In genomic region chr4:61201562-61202099, GRCh38 we compare ENCODE assay signal across 10 cellular contexts. TPM values are rescaled to one million over a fixed set of nuclear protein-coding genes. Genes with fewer than 3 reads are reported as not detected.
A peak's percentile ranks its signal among the peaks of the same experiment; 100 is the strongest.
DNase-seq lines count a peak whose midpoint lies in the region; ATAC-seq and TF ChIP-seq lines count a peak whose summit lies in the region.
"Had no signal": no experiment of that assay in that cellular context is flagged by ENCODE, and none has a peak within 500 bp of the region (broad histone marks: within the 10 kb centered on the region; RNA-seq: fewer than 3 reads in every experiment).

No MANE protein-coding gene starts in this region.

- CTCF ChIA-PET in RWPE1 (lab: Yijun Ruan, JAX) = no interaction called here

- H3K27ac Mint-ChIP-seq in osteocyte (ENCODE audit: unreplicated experiment) = peak overlapping the region; percentile 70

- DNase-seq in EL (peak; percentile 3), RWPE1 (ENCODE audit: low spot score) (peak; percentile 8), foreskin keratinocyte (no peak), osteocyte (ENCODE audit: extremely low spot score, unreplicated experiment) (peak; percentile 85), NCI-H2227 treated with DMSO at 0.1 percent for 48 hours (lab: John Stamatoyannopoulos, UW) (no peak)
- DNase-seq: stimulated activated CD4-positive, alpha-beta T cell treated with anti-CD3 and anti-CD28 coated beads, Interleukin-1b, Interleukin-23, amount 100 ng/mL, for 48 hours had no signal

- peak overlapping the region; percentile 41; the same call in 1 of the 2 replicates for H3K27ac ChIP-seq in RWPE1
- H3K27ac ChIP-seq in foreskin keratinocyte = no peak overlapping the region

- no peaks in the 10 kb centered on the region for H3K9me3 Mint-ChIP-seq in osteocyte (ENCODE audit: unreplicated experiment)

- POLR2A ChIA-PET in RWPE1 (lab: Yijun Ruan, JAX; ENCODE audit: low non-redundant PET) = no interaction called here

- peaks cover 43% of the 10 kb centered on the region for H3K27me3 ChIP-seq in foreskin keratinocyte

- ATAC-seq in foreskin keratinocyte = peak; percentile 1
- ATAC-seq in HG02588 (IDR thresholded peaks at IDR 0.05; ENCODE audit: unreplicated experiment) = no peak
- no peak for ATAC-seq in GM18861 (IDR thresholded peaks at IDR 0.05; ENCODE audit: unreplicated experiment)
- ATAC-seq in GM21717 (IDR thresholded peaks at IDR 0.05; ENCODE audit: unreplicated experiment) = no peak
- ATAC-seq: K562 had no signal

- peak overlapping the region; percentile 99 for H3K4me3 Mint-ChIP-seq in osteocyte (ENCODE audit: unreplicated experiment)

- H3K36me3 Mint-ChIP-seq in osteocyte (ENCODE audit: unreplicated experiment) = no peaks in the 10 kb centered on the region

- TF ChIP-seq CTCF in RWPE1 (conservative IDR thresholded peaks at IDR 0.05; ENCODE audit: low read depth) (no peak), foreskin keratinocyte (conservative IDR thresholded peaks at IDR 0.05) (no peak), osteocyte (IDR thresholded peaks at IDR 0.05) (no peak)

- peaks cover 5% of the 10 kb centered on the region for H3K4me1 ChIP-seq in foreskin keratinocyte

- H3K4me1 Mint-ChIP-seq in osteocyte (ENCODE audit: unreplicated experiment) = peaks cover 33% of the 10 kb centered on the region

- H3K27me3 Mint-ChIP-seq in osteocyte (ENCODE audit: unreplicated experiment) = peaks cover 4% of the 10 kb centered on the region

RNA-seq across cellular contexts. Expression of gene ADGRL3, which starts 1.5 kb away (rescaled TPM):
- total RNA-seq in foreskin keratinocyte = 0.60 and 0.78 TPM in 2 replicates
- polyA plus RNA-seq in foreskin keratinocyte = 0.22 and 0.25 TPM in 2 replicates
- 17.6 and 18.7 TPM in 2 replicates for total RNA-seq in osteocyte

Comparison
In these comparisons a context has a peak if more than half of its experiments do, and no peak if none do; other contexts are left out.
1. DNase-seq: peak in EL (single experiment), RWPE1 (single experiment) and osteocyte (single experiment); none in foreskin keratinocyte (0 of 2) and NCI-H2227 treated with DMSO at 0.1 percent for 48 hours (single experiment).
2. RNA of gene ADGRL3, which starts 1.5 kb away (total RNA-seq): 17.6 to 18.7 TPM in osteocyte; 0.60 to 0.78 TPM in foreskin keratinocyte; every median in the first group is over 10 times any median in the second.